1 cellular context compared by ENCODE assay signal in the genomic region with DNA sequence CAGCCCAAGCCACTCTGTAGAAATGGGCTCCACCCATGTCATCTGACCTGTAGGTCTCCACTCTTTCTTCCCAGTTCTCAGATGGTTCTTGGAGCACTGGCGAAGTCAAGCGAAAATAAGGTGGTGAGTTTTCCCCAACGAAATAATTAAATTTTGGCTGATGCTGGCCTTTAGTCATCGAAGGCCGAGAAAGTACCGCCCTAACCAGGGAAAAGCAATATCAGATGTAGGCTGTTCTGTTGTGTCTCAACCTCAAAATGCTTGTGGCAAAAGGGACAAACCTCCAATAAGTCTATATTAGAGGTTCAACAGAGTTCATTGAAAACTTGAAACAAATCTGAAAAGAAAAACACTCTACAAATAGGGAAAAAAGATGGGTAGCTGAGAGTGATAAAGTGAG.
TF ChIP-seq lines count a peak whose summit lies in the region.

No MANE protein-coding gene starts in this region.

TF ChIP-seq in SK-N-SH, 30 proteins besides CTCF, POLR2A, EP300 and RAD21 (continued from another document):
- TF ChIP-seq, protein P1, sequence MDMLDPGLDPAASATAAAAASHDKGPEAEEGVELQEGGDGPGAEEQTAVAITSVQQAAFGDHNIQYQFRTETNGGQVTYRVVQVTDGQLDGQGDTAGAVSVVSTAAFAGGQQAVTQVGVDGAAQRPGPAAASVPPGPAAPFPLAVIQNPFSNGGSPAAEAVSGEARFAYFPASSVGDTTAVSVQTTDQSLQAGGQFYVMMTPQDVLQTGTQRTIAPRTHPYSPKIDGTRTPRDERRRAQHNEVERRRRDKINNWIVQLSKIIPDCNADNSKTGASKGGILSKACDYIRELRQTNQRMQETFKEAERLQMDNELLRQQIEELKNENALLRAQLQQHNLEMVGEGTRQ (IDR thresholded peaks at IDR 0.05; ENCODE audit: borderline replicate concordance, low read depth, low read length): no peak
- no peak for TF ChIP-seq MAX (IDR thresholded peaks at IDR 0.05; ENCODE audit: low read depth)
- TF ChIP-seq RXRA (IDR thresholded peaks at IDR 0.05; ENCODE audit: borderline replicate concordance, low read depth): no peak
- TF ChIP-seq MXI1 (IDR thresholded peaks at IDR 0.05; ENCODE audit: low read depth, low read length): no peak
- no peak for TF ChIP-seq EZH2phosphoT487 (IDR thresholded peaks at IDR 0.05; ENCODE audit: borderline replicate concordance, low read depth)
- TF ChIP-seq ELF1 (IDR thresholded peaks at IDR 0.05): no peak
- no peak for TF ChIP-seq FOSL2 (IDR thresholded peaks at IDR 0.05; ENCODE audit: borderline replicate concordance, low read depth)
- TF ChIP-seq REST (IDR thresholded peaks at IDR 0.05; ENCODE audit: low read depth, low read length): no peak
- TF ChIP-seq, protein P2, sequence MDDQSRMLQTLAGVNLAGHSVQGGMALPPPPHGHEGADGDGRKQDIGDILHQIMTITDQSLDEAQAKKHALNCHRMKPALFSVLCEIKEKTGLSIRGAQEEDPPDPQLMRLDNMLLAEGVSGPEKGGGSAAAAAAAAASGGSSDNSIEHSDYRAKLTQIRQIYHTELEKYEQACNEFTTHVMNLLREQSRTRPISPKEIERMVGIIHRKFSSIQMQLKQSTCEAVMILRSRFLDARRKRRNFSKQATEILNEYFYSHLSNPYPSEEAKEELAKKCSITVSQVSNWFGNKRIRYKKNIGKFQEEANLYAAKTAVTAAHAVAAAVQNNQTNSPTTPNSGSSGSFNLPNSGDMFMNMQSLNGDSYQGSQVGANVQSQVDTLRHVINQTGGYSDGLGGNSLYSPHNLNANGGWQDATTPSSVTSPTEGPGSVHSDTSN (IDR thresholded peaks at IDR 0.05): no peak
- TF ChIP-seq SIN3A (IDR thresholded peaks at IDR 0.05; ENCODE audit: borderline replicate concordance, low read depth, low read length): no peak
- TF ChIP-seq RCOR1 (IDR thresholded peaks at IDR 0.05; ENCODE audit: low read length): no peak
- TF ChIP-seq, protein P3, sequence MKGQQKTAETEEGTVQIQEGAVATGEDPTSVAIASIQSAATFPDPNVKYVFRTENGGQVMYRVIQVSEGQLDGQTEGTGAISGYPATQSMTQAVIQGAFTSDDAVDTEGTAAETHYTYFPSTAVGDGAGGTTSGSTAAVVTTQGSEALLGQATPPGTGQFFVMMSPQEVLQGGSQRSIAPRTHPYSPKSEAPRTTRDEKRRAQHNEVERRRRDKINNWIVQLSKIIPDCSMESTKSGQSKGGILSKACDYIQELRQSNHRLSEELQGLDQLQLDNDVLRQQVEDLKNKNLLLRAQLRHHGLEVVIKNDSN (IDR thresholded peaks at IDR 0.05; ENCODE audit: borderline replicate concordance, low read depth): no peak
- no peak for TF ChIP-seq NRF1 (IDR thresholded peaks at IDR 0.05; ENCODE audit: low read depth, low read length)
- TF ChIP-seq SMC3 (IDR thresholded peaks at IDR 0.05; ENCODE audit: low read depth, low read length): no peak
